ENCODE assay signal across 1 cellular context in genomic region chr4:83535945-83536648, GRCh38.
A peak's percentile ranks its signal among the peaks of the same experiment; 100 is the strongest.
TF ChIP-seq lines count a peak whose summit lies in the region.

TSS of gene GPAT3 (plus strand) at chr4:83536108. CDS start at chr4:83536623, 515 bp downstream.

TF ChIP-seq in HepG2, 621 proteins besides CTCF, POLR2A, EP300 and RAD21 (continued from another document and continues in another):
- TF ChIP-seq ZNF609 (CRISPR knock-in tag; IDR thresholded peaks at IDR 0.05; ENCODE audit: borderline replicate concordance) (no peak), ARID2 (CRISPR knock-in tag; IDR thresholded peaks at IDR 0.05; ENCODE audit: borderline replicate concordance) (no peak), HMGXB4 (CRISPR knock-in tag; IDR thresholded peaks at IDR 0.05; ENCODE audit: borderline replicate concordance in 1 of 2, low read depth in 1 of 2) (0 out of 4 replicates have a peak, but pooled peaks of 1 of the 2 experiments have one; percentile 17), HNRNPL (IDR thresholded peaks at IDR 0.05; ENCODE audit: low read depth, low read length) (peak; percentile 53; the same call in 1 of the 2 replicates), ZBTB42 (CRISPR knock-in tag; IDR thresholded peaks at IDR 0.05) (no peak), ARNTL (CRISPR knock-in tag; IDR thresholded peaks at IDR 0.05) (no peak), KAT8 (CRISPR knock-in tag; IDR thresholded peaks at IDR 0.05) (0 out of 2 replicates have a peak, but pooled peaks have one; percentile 45), ZNF496 (CRISPR knock-in tag; IDR thresholded peaks at IDR 0.05; ENCODE audit: insufficient replicate concordance) (no peak), ATF3 (CRISPR knock-in tag; IDR thresholded peaks at IDR 0.05) (peak; percentile 92), ASH2L (IDR thresholded peaks at IDR 0.05; ENCODE audit: insufficient read length, low read depth, low read length) (peak; percentile 27), ZNF891 (CRISPR knock-in tag; IDR thresholded peaks at IDR 0.05) (no peak), NPAS2 (CRISPR knock-in tag; IDR thresholded peaks at IDR 0.05; ENCODE audit: borderline replicate concordance) (no peak), ZNF121 (CRISPR knock-in tag; IDR thresholded peaks at IDR 0.05) (no peak), ATAD3A (CRISPR knock-in tag; IDR thresholded peaks at IDR 0.05) (no peak), PRDM15 (CRISPR knock-in tag; IDR thresholded peaks at IDR 0.05) (no peak), HNF1B (CRISPR knock-in tag; IDR thresholded peaks at IDR 0.05) (no peak), HOMEZ (CRISPR knock-in tag; IDR thresholded peaks at IDR 0.05; ENCODE audit: low read depth) (no peak), MYPOP (CRISPR knock-in tag; IDR thresholded peaks at IDR 0.05) (peak; percentile 95), ZNF646 (CRISPR knock-in tag; IDR thresholded peaks at IDR 0.05) (no peak), HOXA5 (CRISPR knock-in tag; IDR thresholded peaks at IDR 0.05) (no peak), ZNF101 (CRISPR knock-in tag; IDR thresholded peaks at IDR 0.05; ENCODE audit: borderline replicate concordance, low read depth) (no peak), FOXP1 (IDR thresholded peaks at IDR 0.05) (no peak), FOXP1 (CRISPR knock-in tag; IDR thresholded peaks at IDR 0.05) (no peak), ZGPAT (CRISPR knock-in tag; IDR thresholded peaks at IDR 0.05) (peak; percentile 74; the same call in 1 of the 2 replicates), ZMYM2 (CRISPR knock-in tag; IDR thresholded peaks at IDR 0.05) (0 out of 2 replicates have a peak, but pooled peaks have one; percentile 32), CHD2 (IDR thresholded peaks at IDR 0.05; ENCODE audit: low read depth, low read length) (no peak), ZNF792 (CRISPR knock-in tag; IDR thresholded peaks at IDR 0.05) (no peak; the same call in 1 of the 2 replicates)
